In genomic region chr21:44722701-44723100, GRCh38 we compare ENCODE assay signal across 23 cellular contexts. TPM values are rescaled to one million over a fixed set of nuclear protein-coding genes. Genes with fewer than 3 reads are reported as not detected.
DNase-seq lines count a peak whose midpoint lies in the region; ATAC-seq and TF ChIP-seq lines count a peak whose summit lies in the region.
"Had no signal": no experiment of that assay in that cellular context is flagged by ENCODE, and none has a peak within 500 bp of the region (broad histone marks: within the 10 kb centered on the region; RNA-seq: fewer than 3 reads in every experiment).

No MANE protein-coding gene starts in this region.

- H3K4me3 ChIP-seq in CD8-positive, alpha-beta memory T cell (ENCODE audit: low read length): peak overlapping the region; percentile 47
- H3K4me3 ChIP-seq in HUES64 (ENCODE audit: low read length) (peak overlapping the region; percentile 26; the same call in 1 of the 2 replicates), trophoblast cell (ENCODE audit: low read depth, low read length) (no peak overlapping the region)
- H3K4me3 ChIP-seq: dorsolateral prefrontal cortex, psoas muscle had no signal

- H3K4me2 ChIP-seq in trophoblast cell (ENCODE audit: low read length): no peak overlapping the region

- H4K91ac ChIP-seq in trophoblast cell (ENCODE audit: low read depth, low read length): no peak overlapping the region

- DNase-seq in CD8-positive, alpha-beta memory T cell: no peak
- no peak for DNase-seq in effector memory CD8-positive, alpha-beta T cell
- DNase-seq in nephron progenitor cell: no peak
- no peak for DNase-seq in ecto neural progenitor cell (ENCODE audit: low spot score)
- no peak for DNase-seq in SKM-1 (lab: John Stamatoyannopoulos, UW; ENCODE audit: unreplicated experiment)
- no peak for DNase-seq in trophoblast cell
- DNase-seq in NCI-H526 (lab: John Stamatoyannopoulos, UW): no peak
- DNase-seq: activated T-cell treated with anti-CD3 and anti-CD28 coated beads, Interleukin-2, amount 50 U/mL, for 48 hours; dorsolateral prefrontal cortex; NCI-H187; NCI-H446 treated with DMSO at 0.1 percent for 48 hours; psoas muscle; Right ventricle myocardium superior; stimulated activated CD4-positive, alpha-beta T cell treated with anti-CD3 and anti-CD28 coated beads, Interleukin-4, amount 100 ng/mL, for 4 hours; substantia nigra; WERI-Rb-1 had no signal

- H3K27me3 ChIP-seq in CD8-positive, alpha-beta memory T cell (ENCODE audit: insufficient read depth, low read length, poor library complexity, severe bottlenecking): peaks cover 16% of the 10 kb centered on the region
- H3K27me3 ChIP-seq in HUES64 (ENCODE audit: insufficient read depth, low read length): peaks cover 22% of the 10 kb centered on the region
- no peaks in the 10 kb centered on the region for H3K27me3 ChIP-seq in trophoblast cell (ENCODE audit: insufficient read depth, low read length)

- no peaks in the 10 kb centered on the region for H3K79me1 ChIP-seq in trophoblast cell (ENCODE audit: low read length)

- H3K4me3 Mint-ChIP-seq in CD8-positive, alpha-beta memory T cell: peak overlapping the region in 5 of 7 donors; percentile 61 to 82 (median 78)
- H3K4me3 Mint-ChIP-seq in effector memory CD8-positive, alpha-beta T cell: peak overlapping the region; percentile 73 to 80
- peak overlapping the region; percentile 72 for H3K4me3 Mint-ChIP-seq in nephron progenitor cell
- H3K4me3 Mint-ChIP-seq: activated CD8-positive, alpha-beta T cell treated with anti-CD3 and anti-CD28 coated beads for 36 hours; T-helper 1 cell treated with Interleukin-12 subunit alpha and Interleukin-12 subunit beta and Interleukin-4 antibody, amounts not matched to agents 30 μg/mL and 1 μg/mL, for 36 hours had no signal

- H2BK120ac ChIP-seq in trophoblast cell (ENCODE audit: insufficient read depth, low read length, poor library complexity): no peak overlapping the region

- H2AFZ ChIP-seq in trophoblast cell (ENCODE audit: insufficient read depth, low read length, poor library complexity): no peak overlapping the region

- H3K4me1 ChIP-seq in CD8-positive, alpha-beta memory T cell (ENCODE audit: insufficient read depth, low read length): peaks cover 15% of the 10 kb centered on the region
- H3K4me1 ChIP-seq in HUES64 (ENCODE audit: insufficient read depth, low read length) (peaks cover 19% of the 10 kb centered on the region), trophoblast cell (ENCODE audit: control insufficient read depth in 1 of 2, insufficient read depth in 2 of 2, low read length in 2 of 2) (peaks cover 0 to 8% of the 10 kb centered on the region in 2 experiments)
- H3K4me1 ChIP-seq: psoas muscle had no signal

- TF ChIP-seq CTCF in nephron progenitor cell (IDR thresholded peaks at IDR 0.05): no peak

- no peak overlapping the region for H3K18ac ChIP-seq in trophoblast cell (ENCODE audit: low read length)

- no peak overlapping the region for H3K23ac ChIP-seq in trophoblast cell (ENCODE audit: low read length)

- no peak overlapping the region for H4K12ac ChIP-seq in trophoblast cell (ENCODE audit: low read depth, low read length)

- no peaks in the 10 kb centered on the region for H3K9me3 ChIP-seq in CD8-positive, alpha-beta memory T cell (ENCODE audit: low read length)
- H3K9me3 ChIP-seq in HUES64 (ENCODE audit: insufficient read depth, low read depth, low read length) (no peaks in the 10 kb centered on the region), trophoblast cell (ENCODE audit: insufficient read depth, low read depth, low read length) (peaks cover 4% of the 10 kb centered on the region)
- H3K9me3 ChIP-seq: psoas muscle had no signal

- H2BK12ac ChIP-seq in trophoblast cell (ENCODE audit: low read length): no peak overlapping the region

- no peaks in the 10 kb centered on the region for H3K79me2 ChIP-seq in trophoblast cell (ENCODE audit: control insufficient read depth, insufficient read depth, low read length, poor library complexity)

- no peak overlapping the region for H2BK5ac ChIP-seq in trophoblast cell (ENCODE audit: low read depth, low read length, poor library complexity)

- POLR2A ChIA-PET in CD8-positive, alpha-beta memory T cell (lab: Charles Lee): no interaction called here

- no peaks in the 10 kb centered on the region for H3K36me3 Mint-ChIP-seq in CD8-positive, alpha-beta memory T cell
- no peaks in the 10 kb centered on the region for H3K36me3 Mint-ChIP-seq in effector memory CD8-positive, alpha-beta T cell (ENCODE audit: insufficient read depth)
- H3K36me3 Mint-ChIP-seq in nephron progenitor cell (ENCODE audit: low read depth): no peaks in the 10 kb centered on the region

- H3K9ac ChIP-seq in HUES64 (ENCODE audit: low read depth, low read length) (peak overlapping the region; percentile 45; the same call in 1 of the 2 replicates), trophoblast cell (ENCODE audit: low read length) (no peak overlapping the region)

- peaks cover 13 to 17% (median 15%) of the 10 kb centered on the region in 3 donors for H3K4me1 Mint-ChIP-seq in CD8-positive, alpha-beta memory T cell
- peaks cover 12 to 14% of the 10 kb centered on the region in 2 donors for H3K4me1 Mint-ChIP-seq in effector memory CD8-positive, alpha-beta T cell (ENCODE audit: low read depth in 2 of 2)
- H3K4me1 Mint-ChIP-seq in nephron progenitor cell: peaks cover 36% of the 10 kb centered on the region

- CTCF ChIA-PET in CD8-positive, alpha-beta memory T cell (lab: Charles Lee): interaction anchor here (0.9 to 1.4 kb wide), 3 partner anchors 11 to 212 kb away, joined by 3 to 5 read pairs (median 4); partner anchors contain the start of gene KRTAP12-3

- H3K27ac ChIP-seq in CD8-positive, alpha-beta memory T cell (ENCODE audit: low read depth, low read length): no peak overlapping the region
- H3K27ac ChIP-seq in HUES64 (ENCODE audit: low read depth, low read length) (no peak overlapping the region), trophoblast cell (ENCODE audit: low read depth, low read length) (no peak overlapping the region)
- H3K27ac ChIP-seq: dorsolateral prefrontal cortex, psoas muscle, WERI-Rb-1 had no signal

- H3K9me3 Mint-ChIP-seq in CD8-positive, alpha-beta memory T cell: no peaks in the 10 kb centered on the region
- no peaks in the 10 kb centered on the region for H3K9me3 Mint-ChIP-seq in effector memory CD8-positive, alpha-beta T cell
- H3K9me3 Mint-ChIP-seq in nephron progenitor cell: no peaks in the 10 kb centered on the region
- H3K9me3 Mint-ChIP-seq: activated CD8-positive, alpha-beta T cell treated with anti-CD3 and anti-CD28 coated beads for 36 hours; T-helper 1 cell treated with Interleukin-12 subunit alpha and Interleukin-12 subunit beta and Interleukin-4 antibody, amounts not matched to agents 30 μg/mL and 1 μg/mL, for 36 hours had no signal

- WGBS in HUES64: 54% methylated on average over 4 of the region's 5 CpGs
- WGBS in trophoblast cell (ENCODE audit: extremely low coverage, insufficient coverage, insufficient read length): no CpG with 5 or more reads among the region's 5 CpGs

- H4K8ac ChIP-seq in trophoblast cell (ENCODE audit: low read depth, low read length): no peak overlapping the region

- no peak overlapping the region for H3K14ac ChIP-seq in trophoblast cell (ENCODE audit: low read length)

- peak overlapping the region in 1 of 8 donors; percentile 53 for H3K27ac Mint-ChIP-seq in CD8-positive, alpha-beta memory T cell
- peak overlapping the region; percentile 25 to 79 for H3K27ac Mint-ChIP-seq in effector memory CD8-positive, alpha-beta T cell
- peak overlapping the region; percentile 96 for H3K27ac Mint-ChIP-seq in nephron progenitor cell
- H3K27ac Mint-ChIP-seq: activated CD8-positive, alpha-beta T cell treated with anti-CD3 and anti-CD28 coated beads for 36 hours; T-helper 1 cell treated with Interleukin-12 subunit alpha and Interleukin-12 subunit beta and Interleukin-4 antibody, amounts not matched to agents 30 μg/mL and 1 μg/mL, for 36 hours had no signal

- no peaks in the 10 kb centered on the region for H3K36me3 ChIP-seq in CD8-positive, alpha-beta memory T cell (ENCODE audit: insufficient read depth, low read length)
- no peaks in the 10 kb centered on the region for H3K36me3 ChIP-seq in HUES64 (ENCODE audit: insufficient read depth, low read length)
- H3K36me3 ChIP-seq in trophoblast cell (ENCODE audit: control insufficient read depth in 1 of 2, insufficient read depth in 2 of 2, low read length in 2 of 2): no peaks in the 10 kb centered on the region
- H3K36me3 ChIP-seq: WERI-Rb-1 had no signal

- no peak for ATAC-seq in effector memory CD8-positive, alpha-beta T cell (replicated peaks)
- ATAC-seq: psoas muscle had no signal

- peaks cover 30 to 59% of the 10 kb centered on the region in 2 donors for H3K27me3 Mint-ChIP-seq in CD8-positive, alpha-beta memory T cell
- H3K27me3 Mint-ChIP-seq in effector memory CD8-positive, alpha-beta T cell: peaks cover 41 to 85% of the 10 kb centered on the region in 2 donors
- H3K27me3 Mint-ChIP-seq in nephron progenitor cell (ENCODE audit: low read depth, poor library complexity): peaks cover 36% of the 10 kb centered on the region

- H3K4ac ChIP-seq in trophoblast cell (ENCODE audit: low read depth, low read length): no peak overlapping the region

- H2AK5ac ChIP-seq in trophoblast cell (ENCODE audit: low read length): no peak overlapping the region

RNA-seq across cellular contexts. Expression of gene TSPEAR, which starts 11.3 kb away (rescaled TPM):
- total RNA-seq in CD8-positive, alpha-beta memory T cell: not detected
- 0.05 TPM for polyA plus RNA-seq in CD8-positive, alpha-beta memory T cell
- 0.35 TPM for polyA plus RNA-seq in HUES64 (2013, experiment 1 of 2)
- polyA plus RNA-seq in HUES64 (2013, experiment 2 of 2): 0.38 TPM
- polyA plus RNA-seq in trophoblast cell (2013): not detected in 2 replicates
- total RNA-seq: activated CD8-positive, alpha-beta T cell treated with anti-CD3 and anti-CD28 coated beads for 36 hours; bronchial epithelial cell; M059J; psoas muscle had no signal
- polyA plus RNA-seq: psoas muscle had no signal

RNA-seq across cellular contexts. Expression of gene KRTAP10-12, which starts 25.7 kb away (rescaled TPM):
- not detected for total RNA-seq in CD8-positive, alpha-beta memory T cell
- not detected for polyA plus RNA-seq in CD8-positive, alpha-beta memory T cell
- not detected for polyA plus RNA-seq in HUES64 (2013, experiment 1 of 2)
- not detected for polyA plus RNA-seq in HUES64 (2013, experiment 2 of 2)
- polyA plus RNA-seq in trophoblast cell (2013): not detected in 2 replicates
- total RNA-seq: activated CD8-positive, alpha-beta T cell treated with anti-CD3 and anti-CD28 coated beads for 36 hours; bronchial epithelial cell; dorsolateral prefrontal cortex; M059J; psoas muscle; Right ventricle myocardium superior had no signal
- polyA plus RNA-seq: adipose tissue, esophagus, psoas muscle had no signal

RNA-seq across cellular contexts. Expression of gene KRTAP12-1, which starts 40.7 kb away (rescaled TPM):
- total RNA-seq in CD8-positive, alpha-beta memory T cell: not detected
- not detected for polyA plus RNA-seq in CD8-positive, alpha-beta memory T cell
- not detected for polyA plus RNA-seq in HUES64 (2013, experiment 1 of 2)
- not detected for polyA plus RNA-seq in HUES64 (2013, experiment 2 of 2)
- polyA plus RNA-seq in trophoblast cell (2013): not detected in 2 replicates
- total RNA-seq: activated CD8-positive, alpha-beta T cell treated with anti-CD3 and anti-CD28 coated beads for 36 hours; bronchial epithelial cell; M059J; psoas muscle; Right ventricle myocardium superior had no signal
- polyA plus RNA-seq: adipose tissue, esophagus, psoas muscle had no signal

RNA-seq across cellular contexts. Expression of gene KRTAP12-2, which starts 56.0 kb away (rescaled TPM):
- not detected for total RNA-seq in CD8-positive, alpha-beta memory T cell
- polyA plus RNA-seq in CD8-positive, alpha-beta memory T cell: not detected
- not detected for polyA plus RNA-seq in HUES64 (2013, experiment 1 of 2)
- polyA plus RNA-seq in HUES64 (2013, experiment 2 of 2): not detected
- polyA plus RNA-seq in trophoblast cell (2013): not detected in 2 replicates
- total RNA-seq: activated CD8-positive, alpha-beta T cell treated with anti-CD3 and anti-CD28 coated beads for 36 hours; bronchial epithelial cell; dorsolateral prefrontal cortex; M059J; psoas muscle; Right ventricle myocardium superior had no signal
- polyA plus RNA-seq: esophagus, psoas muscle had no signal
